In the genomic region with DNA sequence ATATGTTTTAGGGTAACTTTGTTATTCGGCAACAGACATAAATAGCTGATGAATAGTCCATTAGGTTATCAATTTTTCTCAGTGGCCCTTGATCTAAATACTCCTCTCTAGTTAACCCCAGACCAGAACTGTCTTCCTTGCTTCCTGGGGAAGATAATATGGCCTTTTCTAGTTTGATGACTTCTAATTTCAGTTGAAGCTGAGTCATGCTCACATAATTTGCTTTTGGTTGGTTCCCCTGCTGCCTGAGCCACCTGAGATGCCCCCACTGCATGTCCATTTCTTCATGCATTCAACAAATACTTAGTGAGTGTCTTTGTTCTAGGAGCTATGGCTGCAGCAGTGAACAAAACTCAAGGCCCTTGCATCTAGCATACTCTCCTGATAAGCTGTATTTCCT, we compare ENCODE assay signal across 23 cellular contexts.
"Had no signal": no experiment of that assay in that cellular context is flagged by ENCODE, and none has a peak within 500 bp of the region (broad histone marks: within the 10 kb centered on the region; RNA-seq: fewer than 3 reads in every experiment).

No MANE protein-coding gene starts in this region.

- H3K4me3 ChIP-seq: coronary artery, dorsolateral prefrontal cortex, esophagus muscularis mucosa, gastroesophageal sphincter, heart left ventricle, hepatocyte, left lung, lower lobe of right lung, mucosa of descending colon had no signal

- H3K9me3 ChIP-seq: esophagus muscularis mucosa, gastroesophageal sphincter, heart left ventricle, left lung, lower lobe of right lung, mucosa of descending colon had no signal

- ATAC-seq: foreskin keratinocyte, gastroesophageal sphincter, heart left ventricle, left lung, left ventricle myocardium superior, lower lobe of right lung, mucosa of descending colon had no signal

- H3K4me2 ChIP-seq: hepatocyte had no signal

- H3K27me3 ChIP-seq: dorsolateral prefrontal cortex, esophagus muscularis mucosa, foreskin keratinocyte, gastroesophageal sphincter, heart left ventricle, hepatocyte, left lung had no signal

- H2AFZ ChIP-seq: hepatocyte had no signal

- FAIRE-seq: colon, endothelial cell of umbilical vein, frontal cortex, kidney had no signal

- DNase-seq: dermis blood vessel endothelial cell; dorsolateral prefrontal cortex; effector CD4-positive, alpha-beta T cell; effector memory CD4-positive, alpha-beta T cell; foreskin keratinocyte; heart left ventricle; hypothalamus; immature natural killer cell; islet precursor cell; kidney; kidney glomerular epithelial cell; left lung; left ventricle myocardium superior; lower lobe of right lung; mesenchymal stem cell; mucosa of descending colon had no signal

- H3K4me1 ChIP-seq: foreskin keratinocyte, left lung, lower lobe of right lung had no signal

- H3K36me3 ChIP-seq: esophagus muscularis mucosa, gastroesophageal sphincter, heart left ventricle, left lung, lower lobe of right lung had no signal

- H3K79me2 ChIP-seq: hepatocyte had no signal

- H3K27ac ChIP-seq: coronary artery, esophagus muscularis mucosa, foreskin keratinocyte, gastroesophageal sphincter, heart left ventricle, hepatocyte, left lung, lower lobe of right lung had no signal
